In genomic region chr1:158016651-158017335, GRCh38 we compare ENCODE assay signal across 12 cellular contexts. TPM values are rescaled to one million over a fixed set of nuclear protein-coding genes. Genes with fewer than 3 reads are reported as not detected.
DNase-seq lines count a peak whose midpoint lies in the region; ATAC-seq, FAIRE-seq and TF ChIP-seq lines count a peak whose summit lies in the region.
"Had no signal": no experiment of that assay in that cellular context is flagged by ENCODE, and none has a peak within 500 bp of the region (broad histone marks: within the 10 kb centered on the region; RNA-seq: fewer than 3 reads in every experiment).

No MANE protein-coding gene starts in this region.

- intact Hi-C loops in esophagus muscularis mucosa (cut with DNase I) (no loop called here), sigmoid colon (cut with DNase I) (no loop called here)

- 69% methylated on average over 10 of the region's 10 CpGs for WGBS in esophagus muscularis mucosa
- WGBS in sigmoid colon, 2 donors, result 78 to 79% methylated on average over 10 of the region's 10 CpGs

- H3K36me3 ChIP-seq in SK-N-MC (ENCODE audit: insufficient read depth, low read length) (no peaks in the 10 kb centered on the region), esophagus muscularis mucosa (no peaks in the 10 kb centered on the region), sigmoid colon (no peaks in the 10 kb centered on the region)

- H3K27me3 ChIP-seq in esophagus muscularis mucosa, result no peaks in the 10 kb centered on the region
- no peaks in the 10 kb centered on the region for H3K27me3 ChIP-seq in sigmoid colon

- TF ChIP-seq POLR2A in esophagus muscularis mucosa (IDR thresholded peaks at IDR 0.05; ENCODE audit: low read depth) (no peak), sigmoid colon (IDR thresholded peaks at IDR 0.05) (no peak), GM18505 (IDR thresholded peaks at IDR 0.05; ENCODE audit: borderline replicate concordance, extremely low read depth, insufficient read depth, insufficient read length) (no peak)

- no peak for TF ChIP-seq EP300 in esophagus muscularis mucosa (IDR thresholded peaks at IDR 0.05)
- no peak for TF ChIP-seq EP300 in sigmoid colon (IDR thresholded peaks at IDR 0.05)

- H3K4me3 ChIP-seq in SK-N-MC, result peak overlapping the region; percentile 53
- no peak overlapping the region for H3K4me3 ChIP-seq in esophagus muscularis mucosa
- H3K4me3 ChIP-seq in sigmoid colon, result no peak overlapping the region

- peaks cover 71 to 100% (median 98%) of the 10 kb centered on the region in 4 donors for H3K4me1 ChIP-seq in esophagus muscularis mucosa
- peaks cover 0 to 100% (median 97%) of the 10 kb centered on the region in 4 donors for H3K4me1 ChIP-seq in sigmoid colon

- DNase-seq in ELR (ENCODE audit: low read depth), result peak; percentile 37
- DNase-seq in SK-N-MC (ENCODE audit: low read depth, low spot score), result no peak
- no peak for DNase-seq in esophagus muscularis mucosa (ENCODE audit: extremely low spot score)
- no peak for DNase-seq in sigmoid colon
- DNase-seq in NCI-H2227 (lab: John Stamatoyannopoulos, UW; ENCODE audit: unreplicated experiment), result no peak
- no peak for DNase-seq in NCI-H2029 (lab: John Stamatoyannopoulos, UW)
- no peak for DNase-seq in frontal cortex (ENCODE audit: low spot score in 2 of 2)
- DNase-seq: activated naive CD8-positive, alpha-beta T cell treated with anti-CD3 and anti-CD28 coated beads for 36 hours; effector memory CD8-positive, alpha-beta T cell; NCI-H1105; NCI-H774 had no signal

- H3K27ac ChIP-seq in SK-N-MC (peak overlapping the region; percentile 99), esophagus muscularis mucosa (replicated peaks in 1 of 4) (peak overlapping the region; percentile 82 to 85 (median 83)), sigmoid colon (peak overlapping the region; percentile 67 to 96 (median 88))

- ATAC-seq in GM18505 (IDR thresholded peaks at IDR 0.05; ENCODE audit: unreplicated experiment), result no peak
- ATAC-seq: effector memory CD8-positive, alpha-beta T cell had no signal

- FAIRE-seq in frontal cortex (lab: Jason Lieb, UNC), result no peak

- no peak for TF ChIP-seq CTCF in esophagus muscularis mucosa (IDR thresholded peaks at IDR 0.05)
- TF ChIP-seq CTCF in sigmoid colon (IDR thresholded peaks at IDR 0.05), result no peak

- no peak overlapping the region for H3K9ac ChIP-seq in SK-N-MC (ENCODE audit: insufficient read length)

- no peaks in the 10 kb centered on the region for H3K9me3 ChIP-seq in SK-N-MC (ENCODE audit: low read depth, low read length)
- H3K9me3 ChIP-seq in esophagus muscularis mucosa, result no peaks in the 10 kb centered on the region
- no peaks in the 10 kb centered on the region for H3K9me3 ChIP-seq in sigmoid colon

RNA-seq across cellular contexts. Expression of gene KIRREL1, which starts 23.3 kb away (rescaled TPM):
- total RNA-seq in esophagus muscularis mucosa, result 10 to 100 TPM; 37.4 to 77.1 (median 54.6) TPM
- total RNA-seq in sigmoid colon, result 10 to 100 TPM; 29.0 to 57.0 (median 44.0) TPM
- 10 to 100 TPM in 1 of 3 donors, 1 to 10 TPM in 1, under 1 TPM in 1; 0.92 to 11.5 (median 1.8) TPM for polyA plus RNA-seq in sigmoid colon
- total RNA-seq in frontal cortex, result 13.5 TPM
